ENCODE assay signal across 8 cellular contexts in genomic region chr14:76761198-76761848, GRCh38. TPM values are rescaled to one million over a fixed set of nuclear protein-coding genes. Genes with fewer than 3 reads are reported as not detected.
DNase-seq lines count a peak whose midpoint lies in the region; ATAC-seq, FAIRE-seq and TF ChIP-seq lines count a peak whose summit lies in the region.

TSS of gene VASH1 (plus strand) at chr14:76761468. CDS start at chr14:76762822, 1,354 bp downstream.

- peaks cover 12% of the 10 kb centered on the region for H3K36me3 ChIP-seq in mesodermal cell (ENCODE audit: control insufficient read depth, insufficient read depth, low read length)

- TF ChIP-seq CTCF in epithelial cell of esophagus (IDR thresholded peaks at IDR 0.05; ENCODE audit: insufficient read depth, low read depth, low read length, missing control alignments), result no peak

- H3K4me1 ChIP-seq in mesodermal cell (ENCODE audit: control insufficient read depth, insufficient read depth, low read length, poor library complexity, severe bottlenecking), result peaks cover 19% of the 10 kb centered on the region

- peak; percentile 69 for ATAC-seq in HG03025 (IDR thresholded peaks at IDR 0.05; ENCODE audit: low FRiP score, unreplicated experiment)

- peak; percentile 22 for DNase-seq in A172 (ENCODE audit: low spot score)
- DNase-seq in GM18507 (ENCODE audit: extremely low spot score, insufficient read length, low read depth), result peak; percentile 81
- peak; percentile 55 for DNase-seq in NCI-H510A (lab: John Stamatoyannopoulos, UW)
- peak; percentile 66 for DNase-seq in activated T-cell treated with anti-CD3 and anti-CD28 coated beads for 48 hours (ENCODE audit: low read depth)
- DNase-seq in epithelial cell of esophagus (ENCODE audit: low read depth), result peak; percentile 51
- peak; percentile 52 to 55 for DNase-seq in stimulated activated CD8-positive, alpha-beta memory T cell treated with anti-CD3 and anti-CD28 coated beads, Interleukin-15, amount 100 ng/mL, for 48 hours (ENCODE audit: low read depth in 2 of 2)

- peak within 1 kb of the TSS; percentile 87 for H3K27ac ChIP-seq in mesodermal cell (ENCODE audit: low read depth, low read length, severe bottlenecking)

- H3K4me3 ChIP-seq in epithelial cell of esophagus (ENCODE audit: low read length), result peak within 1 kb of the TSS; percentile 34
- H3K4me3 ChIP-seq in mesodermal cell (ENCODE audit: extremely low read depth, insufficient read depth, low read length, poor library complexity, severe bottlenecking), result peak within 1 kb of the TSS; percentile 65

- peak; percentile 59 for FAIRE-seq in GM18507 (lab: Jason Lieb, UNC)

- WGBS in mesodermal cell (ENCODE audit: insufficient coverage in 2 of 2), 2 experiments, result 1 to 2% methylated on average over 42 to 75 of the region's 76 CpGs

- H3K9me3 ChIP-seq in mesodermal cell (ENCODE audit: control insufficient read depth, low read length), result no peaks in the 10 kb centered on the region

RNA-seq across cellular contexts. Expression of gene VASH1, which starts in this region (rescaled TPM):
- 2.9 and 3.5 TPM in 2 replicates for total RNA-seq in A172 (2014; rRNA removed; shearing (Covaris generic))
- 78.6 TPM for polyA plus RNA-seq in mesodermal cell (2013, experiment 1 of 2)
- 59.3 TPM for polyA plus RNA-seq in mesodermal cell (2013, experiment 2 of 2)

Comparison
In these comparisons a context has a peak if more than half of its experiments do, and no peak if none do; other contexts are left out.
1. Peak in every context shown above with its lines: DNase-seq, ATAC-seq, H3K4me3 ChIP-seq and H3K27ac ChIP-seq.
2. DNase-seq: peak in every context shown above with its lines; median percentile 81 in GM18507; 66 in activated T-cell treated with anti-CD3 and anti-CD28 coated beads for 48 hours; 55 in NCI-H510A; 54 in stimulated activated CD8-positive, alpha-beta memory T cell treated with anti-CD3 and anti-CD28 coated beads, Interleukin-15, amount 100 ng/mL, for 48 hours; 51 in epithelial cell of esophagus; 22 in A172.